Comparison of ENCODE assay signal across 9 cellular contexts in the genomic region with DNA sequence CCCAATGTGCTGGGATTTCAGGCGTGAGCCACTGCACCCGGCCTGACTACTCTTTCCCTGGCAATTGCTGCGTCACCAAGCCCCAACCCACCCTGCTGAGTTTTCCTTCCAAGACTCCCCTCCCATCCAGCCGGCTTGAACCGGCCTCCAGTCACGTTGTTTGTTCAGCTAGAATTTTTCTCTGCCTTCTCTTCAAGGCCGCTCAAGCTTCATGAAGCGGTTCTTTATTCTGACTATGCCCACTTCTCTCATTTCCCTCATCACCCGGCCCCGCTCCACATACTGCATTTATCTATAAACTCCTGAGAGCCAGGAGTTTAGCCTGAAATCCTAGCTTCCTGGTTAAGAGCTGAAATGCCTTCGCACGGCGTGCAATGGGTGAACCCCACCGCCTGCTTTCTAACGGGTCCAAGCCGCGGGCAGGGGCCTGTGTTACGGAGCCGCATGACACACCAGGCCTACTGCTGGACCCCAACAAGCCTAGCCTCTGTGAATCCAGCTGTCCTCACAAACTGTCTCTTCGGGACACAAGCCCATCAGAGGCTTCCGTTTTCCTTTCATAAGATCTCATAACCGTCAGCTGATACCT. TPM values are rescaled to one million over a fixed set of nuclear protein-coding genes. Genes with fewer than 3 reads are reported as not detected.
A peak's percentile ranks its signal among the peaks of the same experiment; 100 is the strongest.
DNase-seq lines count a peak whose midpoint lies in the region; ATAC-seq and TF ChIP-seq lines count a peak whose summit lies in the region.
"Had no signal": no experiment of that assay in that cellular context is flagged by ENCODE, and none has a peak within 500 bp of the region (broad histone marks: within the 10 kb centered on the region; RNA-seq: fewer than 3 reads in every experiment).

No MANE protein-coding gene starts in this region.

- peaks cover 7% of the 10 kb centered on the region for H3K4me1 Mint-ChIP-seq in activated CD4-positive, alpha-beta T cell treated with anti-CD3 and anti-CD28 coated beads for 36 hours
- H3K4me1 Mint-ChIP-seq in activated CD8-positive, alpha-beta T cell treated with anti-CD3 and anti-CD28 coated beads, Interleukin-2, amount 10 ng/mL, durations not matched to agents 7 days and 5 days (ENCODE audit: low read depth): peaks cover 18% of the 10 kb centered on the region

- 64 to 74% (median 70%) methylated on average over 22 of the region's 22 CpGs for WGBS in stomach, 5 donors

- no peaks in the 10 kb centered on the region for H3K36me3 ChIP-seq in iPS-20b (ENCODE audit: insufficient read depth, low read depth, low read length)
- H3K36me3 ChIP-seq in stomach: peaks cover 0 to 10% (median 0%) of the 10 kb centered on the region in 4 donors
- H3K36me3 ChIP-seq: adrenal gland had no signal

- peak overlapping the region; percentile 89 for H3K4me3 Mint-ChIP-seq in activated CD4-positive, alpha-beta T cell treated with anti-CD3 and anti-CD28 coated beads for 36 hours
- H3K4me3 Mint-ChIP-seq in activated CD8-positive, alpha-beta T cell treated with anti-CD3 and anti-CD28 coated beads, Interleukin-2, amount 10 ng/mL, durations not matched to agents 7 days and 5 days: peak overlapping the region; percentile 90

- no peak overlapping the region for H3K9ac ChIP-seq in iPS-20b (ENCODE audit: low read depth, low read length)

- peaks cover 1% of the 10 kb centered on the region for H3K36me3 Mint-ChIP-seq in activated CD4-positive, alpha-beta T cell treated with anti-CD3 and anti-CD28 coated beads for 36 hours (ENCODE audit: low read depth)
- H3K36me3 Mint-ChIP-seq in activated CD8-positive, alpha-beta T cell treated with anti-CD3 and anti-CD28 coated beads, Interleukin-2, amount 10 ng/mL, durations not matched to agents 7 days and 5 days (ENCODE audit: low read depth): peaks cover 2% of the 10 kb centered on the region

- no peak for TF ChIP-seq EP300 in stomach (IDR thresholded peaks at IDR 0.05)

- H3K9me3 ChIP-seq in iPS-20b (ENCODE audit: insufficient read depth, low read depth, low read length) (no peaks in the 10 kb centered on the region), stomach (no peaks in the 10 kb centered on the region)
- H3K9me3 ChIP-seq: adrenal gland had no signal

- intact Hi-C loops in activated CD4-positive, alpha-beta T cell treated with anti-CD3 and anti-CD28 coated beads for 36 hours (cut with DNase I, micrococcal nuclease): loop anchor here in 1 of 2 experiments (5.0 kb wide), 2 partner anchors 962 to 1593 kb away; a partner anchor contains a TSS
- intact Hi-C loops in stomach (cut with DNase I; ENCODE audit: low total_unique reads): no loop called here

- no peak overlapping the region for H3K27ac ChIP-seq in iPS-20b (ENCODE audit: low read length)
- H3K27ac ChIP-seq in stomach: peak overlapping the region in 3 of 5 donors; percentile 81 to 90 (median 89)

- H3K27me3 ChIP-seq in iPS-20b (ENCODE audit: insufficient read depth, low read length) (peaks cover 15% of the 10 kb centered on the region), stomach (peaks cover 0 to 8% (median 0%) of the 10 kb centered on the region in 3 donors)
- H3K27me3 ChIP-seq: adrenal gland had no signal

- H3K27ac Mint-ChIP-seq in activated CD4-positive, alpha-beta T cell treated with anti-CD3 and anti-CD28 coated beads for 36 hours: peak overlapping the region; percentile 42
- H3K27ac Mint-ChIP-seq in activated CD8-positive, alpha-beta T cell treated with anti-CD3 and anti-CD28 coated beads, Interleukin-2, amount 10 ng/mL, durations not matched to agents 7 days and 5 days: no peak overlapping the region

- H3K4me1 ChIP-seq in iPS-20b (ENCODE audit: insufficient read depth, low read length) (no peaks in the 10 kb centered on the region), stomach (peaks cover 4 to 25% (median 10%) of the 10 kb centered on the region in 4 donors)

- DNase-seq in activated CD4-positive, alpha-beta T cell treated with anti-CD3 and anti-CD28 coated beads for 36 hours: no peak
- DNase-seq in activated CD4-positive, alpha-beta T cell treated with anti-CD3 and anti-CD28 coated beads for 1 hour: no peak
- no peak for DNase-seq in activated CD8-positive, alpha-beta T cell treated with anti-CD3 and anti-CD28 coated beads, Interleukin-2, amount 10 ng/mL, durations not matched to agents 7 days and 5 days
- DNase-seq in stomach (no peak), kidney tubule cell (ENCODE audit: low spot score) (no peak)

- no peaks in the 10 kb centered on the region for H3K9me3 Mint-ChIP-seq in activated CD4-positive, alpha-beta T cell treated with anti-CD3 and anti-CD28 coated beads for 36 hours (ENCODE audit: low read depth)
- H3K9me3 Mint-ChIP-seq in activated CD8-positive, alpha-beta T cell treated with anti-CD3 and anti-CD28 coated beads, Interleukin-2, amount 10 ng/mL, durations not matched to agents 7 days and 5 days (ENCODE audit: insufficient read depth): no peaks in the 10 kb centered on the region

- no peaks in the 10 kb centered on the region for H3K27me3 Mint-ChIP-seq in activated CD4-positive, alpha-beta T cell treated with anti-CD3 and anti-CD28 coated beads for 36 hours
- H3K27me3 Mint-ChIP-seq in activated CD8-positive, alpha-beta T cell treated with anti-CD3 and anti-CD28 coated beads, Interleukin-2, amount 10 ng/mL, durations not matched to agents 7 days and 5 days (ENCODE audit: low read depth): peaks cover 23% of the 10 kb centered on the region

- TF ChIP-seq POLR2A in stomach (IDR thresholded peaks at IDR 0.05): no peak

- POLR2A ChIA-PET in activated CD4-positive, alpha-beta T cell treated with anti-CD3 and anti-CD28 coated beads for 36 hours (lab: Charles Lee): interaction anchor here (0.6 kb wide), 1 partner anchor 132 kb away, joined by 3 read pairs; no protein-coding TSS in a partner anchor
- POLR2A ChIA-PET in activated CD8-positive, alpha-beta T cell treated with anti-CD3 and anti-CD28 coated beads, Interleukin-2, amount 10 ng/mL, durations not matched to agents 7 days and 5 days (lab: Charles Lee): interaction anchor here (1.8 kb wide), 1 partner anchor 133 kb away, joined by 6 read pairs; a partner anchor contains a TSS

- no peak for TF ChIP-seq CTCF in stomach (IDR thresholded peaks at IDR 0.05)

- H3K4me3 ChIP-seq in iPS-20b (ENCODE audit: low read length) (peak overlapping the region; percentile 86; the same call in 1 of the 2 replicates), stomach (peak overlapping the region; percentile 69 to 88 (median 84))

- CTCF ChIA-PET in activated CD4-positive, alpha-beta T cell treated with anti-CD3 and anti-CD28 coated beads for 36 hours (lab: Charles Lee): interaction anchor here (0.6 to 1.4 kb wide), 5 partner anchors 16 to 1266 kb away, joined by 3 to 6 read pairs (median 4); no protein-coding TSS in a partner anchor
- CTCF ChIA-PET in activated CD8-positive, alpha-beta T cell treated with anti-CD3 and anti-CD28 coated beads, Interleukin-2, amount 10 ng/mL, durations not matched to agents 7 days and 5 days (lab: Charles Lee): interaction anchor here (1.7 to 2.4 kb wide), 3 partner anchors 20 to 411 kb away, joined by 5 to 10 read pairs (median 7); no protein-coding TSS in a partner anchor

- ATAC-seq in activated CD4-positive, alpha-beta T cell treated with anti-CD3 and anti-CD28 coated beads for 36 hours: no peak
- ATAC-seq in activated CD8-positive, alpha-beta T cell treated with anti-CD3 and anti-CD28 coated beads, Interleukin-2, amount 10 ng/mL, durations not matched to agents 7 days and 5 days: no peak
- ATAC-seq in GM21825 (IDR thresholded peaks at IDR 0.05; ENCODE audit: unreplicated experiment) (no peak), GM18520 (IDR thresholded peaks at IDR 0.05; ENCODE audit: unreplicated experiment) (no peak)

RNA-seq across cellular contexts. Expression of a gene that starts 1.0 kb away (rescaled TPM):
- 10 to 100 TPM; 16.0 to 21.7 TPM for total RNA-seq in activated CD4-positive, alpha-beta T cell treated with anti-CD3 and anti-CD28 coated beads for 36 hours
- total RNA-seq in activated CD8-positive, alpha-beta T cell treated with anti-CD3 and anti-CD28 coated beads, Interleukin-2, amount 10 ng/mL, durations not matched to agents 7 days and 5 days: 10 to 100 TPM; 17.5 to 18.1 TPM
- 100 to 1,000 TPM in 1 of 5 donors, 10 to 100 TPM in 2, 1 to 10 TPM in 1, under 1 TPM in 1; 0.58 to 139 (median 11.4) TPM for total RNA-seq in stomach
- 1 to 10 TPM; 4.8 to 7.9 (median 7.4) TPM for polyA plus RNA-seq in stomach

RNA-seq across cellular contexts. Expression of a gene that starts 31.4 kb away (rescaled TPM):
- under 1 TPM; 0.25 to 0.39 TPM for total RNA-seq in activated CD4-positive, alpha-beta T cell treated with anti-CD3 and anti-CD28 coated beads for 36 hours
- total RNA-seq in activated CD8-positive, alpha-beta T cell treated with anti-CD3 and anti-CD28 coated beads, Interleukin-2, amount 10 ng/mL, durations not matched to agents 7 days and 5 days: 10 to 100 TPM; 10.3 to 10.7 TPM
- 100 to 1,000 TPM in 1 of 5 donors, 10 to 100 TPM in 1, 1 to 10 TPM in 3; 1.0 to 113 (median 5.3) TPM for total RNA-seq in stomach
- 1 to 10 TPM in 1 of 3 donors, under 1 TPM in 2; 0.20 to 3.2 (median 0.81) TPM for polyA plus RNA-seq in stomach
